In the genomic region with DNA sequence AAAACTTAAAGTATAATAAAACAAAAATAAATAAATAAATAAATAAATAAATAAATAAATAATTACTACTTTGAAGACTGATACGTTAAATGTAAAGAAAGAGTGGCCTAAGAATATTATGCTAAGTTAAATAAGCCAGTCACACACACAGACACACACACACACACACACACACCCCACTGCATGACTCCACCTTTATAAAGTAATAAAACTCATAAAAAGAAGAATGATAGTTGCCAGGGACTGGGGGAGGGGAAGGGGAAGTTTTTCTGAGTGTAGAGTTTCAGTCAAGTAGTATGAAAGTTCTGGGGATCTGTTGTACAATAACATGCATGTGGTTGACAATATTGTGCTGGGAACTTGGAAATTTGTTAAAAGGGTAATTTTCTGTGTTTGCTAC, we compare ENCODE assay signal across 3 cellular contexts.
"Had no signal": no experiment of that assay in that cellular context is flagged by ENCODE, and none has a peak within 500 bp of the region (broad histone marks: within the 10 kb centered on the region; RNA-seq: fewer than 3 reads in every experiment).

No MANE protein-coding gene starts in this region.

- DNase-seq: GDM1, GF-D8 had no signal

- ATAC-seq: GM12878 had no signal

- H3K4me3 ChIP-seq: GM12878 had no signal
